In genomic region chr6:1873781-1874180, GRCh38 we compare ENCODE assay signal across 17 cellular contexts.
DNase-seq lines count a peak whose midpoint lies in the region; ATAC-seq and TF ChIP-seq lines count a peak whose summit lies in the region.
"Had no signal": no experiment of that assay in that cellular context is flagged by ENCODE, and none has a peak within 500 bp of the region (broad histone marks: within the 10 kb centered on the region; RNA-seq: fewer than 3 reads in every experiment).

No MANE protein-coding gene starts in this region.

- ATAC-seq in HG03442 (IDR thresholded peaks at IDR 0.05; ENCODE audit: unreplicated experiment) = no peak
- no peak for ATAC-seq in GM19455 (IDR thresholded peaks at IDR 0.05; ENCODE audit: unreplicated experiment)

- peaks cover 56% of the 10 kb centered on the region for H3K4me1 Mint-ChIP-seq in nephron progenitor cell
- no peaks in the 10 kb centered on the region for H3K4me1 Mint-ChIP-seq in Calu3 (ENCODE audit: low read depth, unreplicated experiment)
- H3K4me1 Mint-ChIP-seq: CD8-positive, alpha-beta memory T cell had no signal

- H3K9me3 Mint-ChIP-seq in nephron progenitor cell = peaks cover 5% of the 10 kb centered on the region
- no peaks in the 10 kb centered on the region for H3K9me3 Mint-ChIP-seq in Calu3 (ENCODE audit: low read depth, unreplicated experiment)
- H3K9me3 Mint-ChIP-seq: CD8-positive, alpha-beta memory T cell had no signal

- H3K27me3 ChIP-seq in OCI-LY1 (ENCODE audit: insufficient read depth, low read length) = no peaks in the 10 kb centered on the region
- H3K27me3 ChIP-seq: BE2C, SJSA1 had no signal

- DNase-seq in head of caudate nucleus (peak in 37 of 42 donors; percentile 12 to 72 (median 43)), nephron progenitor cell (peak; percentile 15), CD1c-positive myeloid dendritic cell (ENCODE audit: extremely low spot score) (no peak), Calu3 (no peak)
- DNase-seq: ACHN; BE2C; CD8-positive, alpha-beta memory T cell; DMS 273 treated with DMSO at 0.1 percent for 48 hours; H7; NCI-H187; NCI-H69; NK-92 treated with Interleukin-12 subunit alpha and Interleukin-12 subunit beta, amount 100 ng/mL, for 24 hours had no signal

- peak overlapping the region; percentile 29 for H3K4me3 Mint-ChIP-seq in nephron progenitor cell
- H3K4me3 Mint-ChIP-seq in Calu3 (ENCODE audit: low read depth, unreplicated experiment) = no peak overlapping the region

- TF ChIP-seq CTCF in OCI-LY1 (IDR thresholded peaks at IDR 0.05; ENCODE audit: low read length) (no peak), nephron progenitor cell (IDR thresholded peaks at IDR 0.05) (no peak), Calu3 (IDR thresholded peaks at IDR 0.05; ENCODE audit: unreplicated experiment) (no peak)

- BruUV-seq in Calu3 (replicated peaks; lab: Mats Ljungman, UMichigan) = no TSS peak

- H3K36me3 Mint-ChIP-seq in nephron progenitor cell (ENCODE audit: low read depth) (peaks cover 4% of the 10 kb centered on the region), Calu3 (ENCODE audit: insufficient read depth, unreplicated experiment) (no peaks in the 10 kb centered on the region)

- peaks cover 57% of the 10 kb centered on the region for H3K4me1 ChIP-seq in OCI-LY1 (ENCODE audit: insufficient read depth, low read length, severe bottlenecking)

- H3K4me2 ChIP-seq in OCI-LY1 (ENCODE audit: low read length) = peak overlapping the region; percentile 76; the same call in 1 of the 2 replicates

- intact Hi-C loops in head of caudate nucleus (cut with DNase I) = no loop called here
- intact Hi-C loops in Calu3 (cut with micrococcal nuclease; ENCODE audit: unreplicated experiment) = no loop called here

- CTCF ChIA-PET in Calu3 (lab: Charles Lee) = no interaction called here

- no peaks in the 10 kb centered on the region for H3K36me3 ChIP-seq in OCI-LY1 (ENCODE audit: insufficient read depth, low read length)
- H3K36me3 ChIP-seq: BE2C, SJSA1 had no signal

- peaks cover 8% of the 10 kb centered on the region; the same call in 1 of the 2 replicates for H3F3A ChIP-seq in OCI-LY1 (ENCODE audit: insufficient read depth, low read length)

- H3K9me2 ChIP-seq in OCI-LY1 (ENCODE audit: low read depth, low read length) = no peaks in the 10 kb centered on the region

- no peak overlapping the region for H2AFZ ChIP-seq in OCI-LY1 (ENCODE audit: low read length)

- H3K79me2 ChIP-seq in OCI-LY1 (ENCODE audit: insufficient read depth, low read length) = no peaks in the 10 kb centered on the region

- H3K27ac ChIP-seq in OCI-LY1 (ENCODE audit: low read depth, low read length, poor library complexity, severe bottlenecking) (peak overlapping the region; percentile 99), temporal lobe (ENCODE audit: low read depth, low read length) (peak overlapping the region; percentile 2)
- H3K27ac ChIP-seq: SJSA1 had no signal

- H3K27me3 Mint-ChIP-seq in nephron progenitor cell (ENCODE audit: low read depth, poor library complexity) = peaks cover 5% of the 10 kb centered on the region
- no peaks in the 10 kb centered on the region for H3K27me3 Mint-ChIP-seq in Calu3 (ENCODE audit: unreplicated experiment)
- H3K27me3 Mint-ChIP-seq: CD8-positive, alpha-beta memory T cell had no signal

- no peak overlapping the region for H3K4me3 ChIP-seq in OCI-LY1 (ENCODE audit: low read depth, low read length, poor library complexity, severe bottlenecking)
- H3K4me3 ChIP-seq: SJSA1 had no signal

- no peaks in the 10 kb centered on the region for H4K20me1 ChIP-seq in OCI-LY1 (ENCODE audit: insufficient read depth, low read length)

- no peaks in the 10 kb centered on the region for H3K9me3 ChIP-seq in OCI-LY1 (ENCODE audit: low read length)
- H3K9me3 ChIP-seq: BE2C, SJSA1 had no signal

- H3K9ac ChIP-seq in OCI-LY1 (ENCODE audit: low read length) = peak overlapping the region; percentile 93; the same call in 1 of the 2 replicates

- H3K27ac Mint-ChIP-seq in nephron progenitor cell (no peak overlapping the region), Calu3 (ENCODE audit: unreplicated experiment) (no peak overlapping the region)

Comparison
In these comparisons a context has a peak if more than half of its experiments do, and no peak if none do; other contexts are left out.
1. DNase-seq: peak in head of caudate nucleus (37 of 42) and nephron progenitor cell (single experiment); none in CD1c-positive myeloid dendritic cell (single experiment) and Calu3 (single experiment).